In the genomic region with DNA sequence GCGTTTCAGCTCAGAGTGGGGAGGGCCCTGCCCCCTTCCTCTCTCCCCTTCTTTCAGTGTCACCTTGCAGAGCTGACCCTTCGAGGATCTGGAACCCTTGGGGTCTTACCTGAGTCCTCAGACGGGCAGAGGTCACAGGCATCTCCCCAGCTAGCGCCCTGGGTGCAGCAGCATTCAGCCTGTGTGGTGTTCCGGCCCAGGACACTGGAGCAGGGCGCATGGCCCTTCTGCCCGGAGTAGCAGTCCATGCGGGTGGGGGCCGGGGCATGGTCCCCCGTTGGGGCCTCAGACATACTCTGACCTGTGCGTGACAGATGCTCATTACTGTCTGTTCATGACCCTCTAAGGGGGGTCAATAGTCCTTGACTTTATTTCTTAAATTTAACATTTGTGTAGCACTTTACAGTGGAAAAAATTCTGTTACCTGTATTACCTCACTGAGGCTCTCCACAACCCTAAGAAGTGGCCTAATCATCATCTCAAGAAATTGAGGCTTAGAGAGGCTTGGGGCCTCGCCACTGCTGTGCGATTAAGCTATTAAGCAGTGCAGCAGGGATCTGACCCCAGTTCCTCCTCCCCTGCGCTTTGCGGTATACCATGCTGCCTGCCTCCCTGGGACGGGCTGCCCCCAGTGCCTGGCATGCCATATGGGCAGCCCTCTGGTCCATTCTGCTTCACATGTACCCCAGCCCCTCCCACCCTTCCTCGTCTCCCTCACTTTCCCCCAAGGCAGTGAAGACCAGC, we compare ENCODE assay signal across 14 cellular contexts.
"Had no signal": no experiment of that assay in that cellular context is flagged by ENCODE, and none has a peak within 500 bp of the region (broad histone marks: within the 10 kb centered on the region; RNA-seq: fewer than 3 reads in every experiment).

No MANE protein-coding gene starts in this region.

- ATAC-seq: activated CD8-positive, alpha-beta memory T cell treated with anti-CD3 and anti-CD28 coated beads, Interleukin-2, amount 10 ng/mL, durations not matched to agents 7 days and 5 days; activated T-cell treated with anti-CD3 and anti-CD28 coated beads, Interleukin-2, amount 50 U/mL, for 72 hours; gastrocnemius medialis; heart right ventricle; mucosa of descending colon; naive thymus-derived CD4-positive, alpha-beta T cell; stimulated activated naive CD8-positive, alpha-beta T cell treated with anti-CD3 and anti-CD28 coated beads, Interleukin-15, amount 100 ng/mL, for 72 hours had no signal

- H3K27me3 Mint-ChIP-seq: activated CD4-positive, alpha-beta memory T cell treated with anti-CD3 and anti-CD28 coated beads for 36 hours had no signal

- H3K36me3 Mint-ChIP-seq: activated CD4-positive, alpha-beta memory T cell treated with anti-CD3 and anti-CD28 coated beads for 36 hours; activated CD8-positive, alpha-beta memory T cell treated with anti-CD3 and anti-CD28 coated beads, Interleukin-2, amount 10 ng/mL, durations not matched to agents 7 days and 5 days had no signal

- H3K9me3 ChIP-seq: adrenal gland, gastrocnemius medialis, heart right ventricle, mucosa of descending colon, testis, upper lobe of left lung had no signal

- H3K36me3 ChIP-seq: adrenal gland, gastrocnemius medialis had no signal

- H3K4me3 Mint-ChIP-seq: activated CD4-positive, alpha-beta memory T cell treated with anti-CD3 and anti-CD28 coated beads for 36 hours; activated CD8-positive, alpha-beta memory T cell treated with anti-CD3 and anti-CD28 coated beads, Interleukin-2, amount 10 ng/mL, durations not matched to agents 7 days and 5 days; activated T-cell treated with anti-CD3 and anti-CD28 coated beads, Interleukin-2, amount 50 U/mL, for 72 hours; naive thymus-derived CD4-positive, alpha-beta T cell; stimulated activated naive CD8-positive, alpha-beta T cell treated with anti-CD3 and anti-CD28 coated beads, Interleukin-15, amount 100 ng/mL, for 72 hours had no signal

- DNase-seq: activated CD4-positive, alpha-beta memory T cell treated with anti-CD3 and anti-CD28 coated beads for 36 hours; activated CD8-positive, alpha-beta memory T cell treated with anti-CD3 and anti-CD28 coated beads, Interleukin-2, amount 10 ng/mL, durations not matched to agents 7 days and 5 days; activated T-cell treated with anti-CD3 and anti-CD28 coated beads, Interleukin-2, amount 50 U/mL, for 72 hours; erythroblast; gastrocnemius medialis; heart right ventricle; naive thymus-derived CD4-positive, alpha-beta T cell; stimulated activated CD4-positive, alpha-beta T cell treated with anti-CD3 and anti-CD28 coated beads, Interleukin-1b, Interleukin-23, amount 100 ng/mL, for 48 hours; stimulated activated naive CD8-positive, alpha-beta T cell treated with anti-CD3 and anti-CD28 coated beads, Interleukin-15, amount 100 ng/mL, for 72 hours; testis had no signal

- H3K27ac Mint-ChIP-seq: activated CD4-positive, alpha-beta memory T cell treated with anti-CD3 and anti-CD28 coated beads for 36 hours; activated CD8-positive, alpha-beta memory T cell treated with anti-CD3 and anti-CD28 coated beads, Interleukin-2, amount 10 ng/mL, durations not matched to agents 7 days and 5 days; activated T-cell treated with anti-CD3 and anti-CD28 coated beads, Interleukin-2, amount 50 U/mL, for 72 hours; stimulated activated naive CD8-positive, alpha-beta T cell treated with anti-CD3 and anti-CD28 coated beads, Interleukin-15, amount 100 ng/mL, for 72 hours had no signal

- H3K27ac ChIP-seq: adrenal gland, gastrocnemius medialis, heart right ventricle, parathyroid adenoma, testis, upper lobe of left lung had no signal

- H3K27me3 ChIP-seq: adrenal gland, gastrocnemius medialis, testis, upper lobe of left lung had no signal

- H3K9me3 Mint-ChIP-seq: activated CD4-positive, alpha-beta memory T cell treated with anti-CD3 and anti-CD28 coated beads for 36 hours; activated T-cell treated with anti-CD3 and anti-CD28 coated beads, Interleukin-2, amount 50 U/mL, for 72 hours; naive thymus-derived CD4-positive, alpha-beta T cell; stimulated activated naive CD8-positive, alpha-beta T cell treated with anti-CD3 and anti-CD28 coated beads, Interleukin-15, amount 100 ng/mL, for 72 hours had no signal

- H3K4me1 Mint-ChIP-seq: activated CD8-positive, alpha-beta memory T cell treated with anti-CD3 and anti-CD28 coated beads, Interleukin-2, amount 10 ng/mL, durations not matched to agents 7 days and 5 days had no signal

- H3K4me1 ChIP-seq: adrenal gland, gastrocnemius medialis, parathyroid adenoma, testis had no signal

- H3K4me3 ChIP-seq: adrenal gland, gastrocnemius medialis, heart right ventricle, mucosa of descending colon, testis, upper lobe of left lung had no signal
